31 cellular contexts compared by ENCODE assay signal in the genomic region with DNA sequence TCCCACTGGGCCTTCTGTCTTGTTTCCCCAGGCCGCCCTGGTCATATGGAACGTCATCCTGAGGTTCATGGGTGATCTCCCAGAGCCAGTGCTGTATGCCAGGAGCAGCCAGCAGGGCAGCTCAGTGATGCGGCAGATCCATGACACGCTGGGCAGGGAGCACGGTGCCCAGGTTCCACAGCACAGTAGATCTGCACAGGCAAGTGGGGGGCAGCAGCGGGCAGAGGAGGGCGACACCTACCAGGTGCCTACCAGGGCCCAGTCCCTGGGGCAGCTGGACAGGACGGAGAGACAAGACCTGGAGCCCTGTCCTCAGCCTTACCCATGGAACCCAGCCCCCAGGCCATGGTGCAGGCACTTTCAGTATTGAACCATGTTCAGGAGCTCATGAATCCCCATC. TPM values are rescaled to one million over a fixed set of nuclear protein-coding genes. Genes with fewer than 3 reads are reported as not detected.
A peak's percentile ranks its signal among the peaks of the same experiment; 100 is the strongest.
DNase-seq lines count a peak whose midpoint lies in the region; ATAC-seq and TF ChIP-seq lines count a peak whose summit lies in the region.
"Had no signal": no experiment of that assay in that cellular context is flagged by ENCODE, and none has a peak within 500 bp of the region (broad histone marks: within the 10 kb centered on the region; RNA-seq: fewer than 3 reads in every experiment).

No MANE protein-coding gene starts in this region.

- peaks cover 10 to 20% of the 10 kb centered on the region in 2 donors for H3K9me3 Mint-ChIP-seq in stimulated activated naive CD8-positive, alpha-beta T cell treated with anti-CD3 and anti-CD28 coated beads, Interleukin-15, amount 100 ng/mL, for 72 hours

- H3K27ac Mint-ChIP-seq in stimulated activated naive CD8-positive, alpha-beta T cell treated with anti-CD3 and anti-CD28 coated beads, Interleukin-15, amount 100 ng/mL, for 72 hours: peak overlapping the region in 1 of 2 donors; percentile 9
- H3K27ac Mint-ChIP-seq: activated CD8-positive, alpha-beta T cell treated with anti-CD3 and anti-CD28 coated beads, Interleukin-2, amount 10 ng/mL, durations not matched to agents 7 days and 5 days; CD8-positive, alpha-beta T cell; HFFc6 had no signal

- WGBS in spleen, 5 donors: 88 to 96% (median 96%) methylated on average over 5 to 8 of the region's 8 CpGs

- H3K27ac ChIP-seq in DND-41 (ENCODE audit: low read length) (peak overlapping the region; percentile 97), spleen (no peak overlapping the region), MM.1S (ENCODE audit: low read length) (no peak overlapping the region)
- H3K27ac ChIP-seq: dorsolateral prefrontal cortex, gastroesophageal sphincter, GM23248, SJSA1, uterus had no signal

- peak; percentile 2 for DNase-seq in activated CD4-positive, alpha-beta T cell treated with anti-CD3 and anti-CD28 coated beads for 1 hour
- no peak for DNase-seq in activated CD4-positive, alpha-beta T cell treated with anti-CD3 and anti-CD28 coated beads, Interleukin-2, amount 50 U/mL, for 4 hours
- DNase-seq in DND-41: no peak
- DNase-seq in ecto neural progenitor cell (ENCODE audit: low spot score): peak; percentile 15
- DNase-seq in spleen: peak; percentile 64
- no peak for DNase-seq in stimulated activated naive CD8-positive, alpha-beta T cell treated with anti-CD3 and anti-CD28 coated beads, Interleukin-15, amount 100 ng/mL, for 72 hours
- DNase-seq in stimulated activated naive CD4-positive, alpha-beta T cell treated with Interleukin-2 at 50 U/mL for 16 hours (lab: John Stamatoyannopoulos, UW): no peak
- DNase-seq in MM.1S: no peak
- DNase-seq: 8988T; activated CD8-positive, alpha-beta T cell treated with anti-CD3 and anti-CD28 coated beads, Interleukin-2, amount 10 ng/mL, durations not matched to agents 7 days and 5 days; GM23248; HFFc6; hippocampal formation; mesendoderm; NCI-H1092 treated with DMSO at 0.1 percent for 48 hours; NCI-H187 treated with DMSO at 0.1 percent for 48 hours; NCI-H526; small intestine; stimulated activated CD4-positive, alpha-beta T cell treated with anti-CD3 and anti-CD28 coated beads, Interleukin-1b, Interleukin-23, amount 100 ng/mL, for 48 hours; substantia nigra; T-helper 1 cell; uterus had no signal

- intact Hi-C loops in spleen (cut with DNase I; ENCODE audit: low total_unique reads): no loop called here

- H3K27me3 ChIP-seq in DND-41 (ENCODE audit: insufficient read depth, low read length, poor library complexity): no peaks in the 10 kb centered on the region
- H3K27me3 ChIP-seq in spleen (replicated peaks in 1 of 7): no peaks in the 10 kb centered on the region
- H3K27me3 ChIP-seq in MM.1S (replicated peaks; ENCODE audit: insufficient read depth, low read length): peaks cover 25% of the 10 kb centered on the region
- H3K27me3 ChIP-seq: dorsolateral prefrontal cortex, gastroesophageal sphincter, SJSA1, uterus had no signal

- H3K9ac ChIP-seq in DND-41 (ENCODE audit: low read depth, low read length) (peak overlapping the region; percentile 55), MM.1S (ENCODE audit: low read length) (no peak overlapping the region)
- H3K9ac ChIP-seq: GM23248 had no signal

- peak; percentile 12 for ATAC-seq in DND-41 (ENCODE audit: insufficient read depth, low read depth)
- no peak for ATAC-seq in stimulated activated naive CD8-positive, alpha-beta T cell treated with anti-CD3 and anti-CD28 coated beads, Interleukin-15, amount 100 ng/mL, for 72 hours
- ATAC-seq: activated CD4-positive, CD25-positive, alpha-beta regulatory T cell treated with anti-CD3 and anti-CD28 coated beads, Interleukin-2, amount 50 U/mL, for 24 hours; CD8-positive, alpha-beta T cell; gastroesophageal sphincter had no signal

- H3K4me2 ChIP-seq in DND-41 (ENCODE audit: insufficient read depth, low read length): peak overlapping the region; percentile 48
- H3K4me2 ChIP-seq in MM.1S (ENCODE audit: low read depth, low read length): no peak overlapping the region

- no peaks in the 10 kb centered on the region for H3K9me2 ChIP-seq in MM.1S (replicated peaks; ENCODE audit: insufficient read depth, low read length)

- TF ChIP-seq POLR2A in spleen (IDR thresholded peaks at IDR 0.05): no peak

- H2AFZ ChIP-seq in DND-41 (ENCODE audit: low read depth, low read length) (no peak overlapping the region), MM.1S (ENCODE audit: low read length) (no peak overlapping the region)
- H2AFZ ChIP-seq: GM23248 had no signal

- H3K9me3 ChIP-seq in DND-41 (ENCODE audit: insufficient read depth, low read length, severe bottlenecking) (peaks cover 22% of the 10 kb centered on the region), spleen (peaks cover 0 to 33% (median 20%) of the 10 kb centered on the region in 8 donors), MM.1S (replicated peaks; ENCODE audit: insufficient read depth, low read length) (no peaks in the 10 kb centered on the region)
- H3K9me3 ChIP-seq: uterus had no signal

- H3K79me2 ChIP-seq in DND-41 (ENCODE audit: insufficient read depth, low read length) (peaks cover 61% of the 10 kb centered on the region), MM.1S (ENCODE audit: low read length) (no peaks in the 10 kb centered on the region)

- H3K36me3 ChIP-seq in DND-41 (ENCODE audit: insufficient read depth, low read length) (peaks cover 69% of the 10 kb centered on the region), spleen (peaks cover 0 to 9% (median 0%) of the 10 kb centered on the region in 6 donors), MM.1S (replicated peaks; ENCODE audit: insufficient read depth, low read length) (no peaks in the 10 kb centered on the region)
- H3K36me3 ChIP-seq: gastroesophageal sphincter, SJSA1, uterus had no signal

- H3K4me3 ChIP-seq in DND-41 (ENCODE audit: low read depth in 1 of 2, low read length in 2 of 2): peak overlapping the region in 1 of 2 experiments; percentile 24; a peak in 1 of 4 replicates
- no peak overlapping the region for H3K4me3 ChIP-seq in spleen
- no peak overlapping the region for H3K4me3 ChIP-seq in MM.1S (ENCODE audit: low read length)
- H3K4me3 ChIP-seq: dorsolateral prefrontal cortex, gastroesophageal sphincter, GM23248, SJSA1, uterus had no signal

- TF ChIP-seq CTCF in DND-41 (IDR thresholded peaks at IDR 0.05; ENCODE audit: borderline replicate concordance, extremely low read depth, low read length, poor library complexity, severe bottlenecking) (no peak), spleen (IDR thresholded peaks at IDR 0.05 in 8 of 11, conservative IDR thresholded peaks at IDR 0.05 in 3 of 11) (no peak), MM.1S (IDR thresholded peaks at IDR 0.05; ENCODE audit: low read length) (no peak)

- H3K4me1 ChIP-seq in DND-41 (ENCODE audit: insufficient read depth, low read length) (peaks cover 100% of the 10 kb centered on the region), spleen (peaks cover 0 to 11% (median 0%) of the 10 kb centered on the region in 6 donors), MM.1S (ENCODE audit: low read length) (no peaks in the 10 kb centered on the region)
- H3K4me1 ChIP-seq: gastroesophageal sphincter, uterus had no signal

- H3K4me3 Mint-ChIP-seq in stimulated activated naive CD8-positive, alpha-beta T cell treated with anti-CD3 and anti-CD28 coated beads, Interleukin-15, amount 100 ng/mL, for 72 hours: no peak overlapping the region
- H3K4me3 Mint-ChIP-seq: activated CD8-positive, alpha-beta T cell treated with anti-CD3 and anti-CD28 coated beads, Interleukin-2, amount 10 ng/mL, durations not matched to agents 7 days and 5 days; CD8-positive, alpha-beta T cell; central memory CD8-positive, alpha-beta T cell; HFFc6 had no signal

- H3K4me1 Mint-ChIP-seq in stimulated activated naive CD8-positive, alpha-beta T cell treated with anti-CD3 and anti-CD28 coated beads, Interleukin-15, amount 100 ng/mL, for 72 hours: peaks cover 9% of the 10 kb centered on the region
- H3K4me1 Mint-ChIP-seq: central memory CD8-positive, alpha-beta T cell had no signal

- H4K20me1 ChIP-seq in DND-41 (ENCODE audit: insufficient read depth, low read length): no peaks in the 10 kb centered on the region
- no peaks in the 10 kb centered on the region for H4K20me1 ChIP-seq in MM.1S (ENCODE audit: insufficient read depth, low read length)

- H3K27me3 Mint-ChIP-seq in stimulated activated naive CD8-positive, alpha-beta T cell treated with anti-CD3 and anti-CD28 coated beads, Interleukin-15, amount 100 ng/mL, for 72 hours: no peaks in the 10 kb centered on the region

- no peaks in the 10 kb centered on the region for H3F3A ChIP-seq in MM.1S (ENCODE audit: insufficient read depth, low read length)

RNA-seq across cellular contexts. Expression of gene GPR17, which starts 36.1 kb away (rescaled TPM):
- total RNA-seq in spleen: under 1 TPM in 3 of 7 donors, not detected in 4; 0.22 to 0.79 (median 0.23) TPM
- polyA plus RNA-seq in spleen: 1 to 10 TPM in 1 of 3 donors, under 1 TPM in 2; 0.09 to 1.9 (median 0.26) TPM
- total RNA-seq: activated CD8-positive, alpha-beta T cell treated with anti-CD3 and anti-CD28 coated beads, Interleukin-2, amount 10 ng/mL, durations not matched to agents 7 days and 5 days; CD8-positive, alpha-beta T cell; endothelial cell of umbilical vein; fibroblast of lung; GM23248; HFFc6; myocyte; SJSA1 had no signal
- polyA plus RNA-seq: fibroblast of lung had no signal

Comparison
In these comparisons a context has a peak if more than half of its experiments do, and no peak if none do; other contexts are left out.
1. DNase-seq: peak in activated CD4-positive, alpha-beta T cell treated with anti-CD3 and anti-CD28 coated beads for 1 hour (single experiment), ecto neural progenitor cell (single experiment) and spleen (single experiment); none in activated CD4-positive, alpha-beta T cell treated with anti-CD3 and anti-CD28 coated beads, Interleukin-2, amount 50 U/mL, for 4 hours (0 of 2), DND-41 (single experiment), stimulated activated naive CD8-positive, alpha-beta T cell treated with anti-CD3 and anti-CD28 coated beads, Interleukin-15, amount 100 ng/mL, for 72 hours (0 of 2), stimulated activated naive CD4-positive, alpha-beta T cell treated with Interleukin-2 at 50 U/mL for 16 hours (single experiment) and MM.1S (single experiment).